Comparison of ENCODE assay signal across 9 cellular contexts in genomic region chr14:91830777-91831176, GRCh38. TPM values are rescaled to one million over a fixed set of nuclear protein-coding genes. Genes with fewer than 3 reads are reported as not detected.
A peak's percentile ranks its signal among the peaks of the same experiment; 100 is the strongest.
DNase-seq lines count a peak whose midpoint lies in the region; ATAC-seq, FAIRE-seq and TF ChIP-seq lines count a peak whose summit lies in the region.
"Had no signal": no experiment of that assay in that cellular context is flagged by ENCODE, and none has a peak within 500 bp of the region (broad histone marks: within the 10 kb centered on the region; RNA-seq: fewer than 3 reads in every experiment).

No MANE protein-coding gene starts in this region.

- H3K9me3 ChIP-seq in keratinocyte (ENCODE audit: control insufficient read depth, low read depth, low read length): no peaks in the 10 kb centered on the region
- H3K9me3 ChIP-seq in suprapubic skin: no peaks in the 10 kb centered on the region

- no peak for TF ChIP-seq EP300 in suprapubic skin (IDR thresholded peaks at IDR 0.05)

- peak; percentile 46 for DNase-seq in NCI-H1092 treated with DMSO at 0.1 percent for 48 hours (lab: John Stamatoyannopoulos, UW)
- DNase-seq in keratinocyte (ENCODE audit: low read depth, low spot score): no peak
- DNase-seq in D721Med (ENCODE audit: insufficient read length, low spot score): no peak
- no peak for DNase-seq in suprapubic skin (ENCODE audit: low spot score in 2 of 2)
- DNase-seq in HUDEP-2 (lab: John Stamatoyannopoulos, UW; ENCODE audit: unreplicated experiment in 76 of 76): no peak
- DNase-seq in immature natural killer cell: no peak
- DNase-seq: hippocampal formation had no signal

- ATAC-seq in GM18498 (IDR thresholded peaks at IDR 0.05; ENCODE audit: unreplicated experiment) (peak; percentile 89), GM21786 (IDR thresholded peaks at IDR 0.05; ENCODE audit: unreplicated experiment) (peak; percentile 92)

- WGBS in suprapubic skin: 46% methylated on average over 3 of the region's 3 CpGs

- peaks cover 0 to 4% (median 0%) of the 10 kb centered on the region in 3 donors for H3K27me3 Mint-ChIP-seq in immature natural killer cell (ENCODE audit: low read depth in 3 of 3)

- H3K4me2 ChIP-seq in keratinocyte (ENCODE audit: control insufficient read depth, extremely low read depth, insufficient read depth, low read depth, low read length): no peak overlapping the region

- H3K27me3 ChIP-seq in keratinocyte (ENCODE audit: control insufficient read depth, extremely low read depth, insufficient read depth, low read length): no peaks in the 10 kb centered on the region
- no peaks in the 10 kb centered on the region for H3K27me3 ChIP-seq in suprapubic skin

- no peak overlapping the region for H2AFZ ChIP-seq in keratinocyte (ENCODE audit: control insufficient read depth, low read length)

- H3K4me3 ChIP-seq in keratinocyte (ENCODE audit: control insufficient read depth in 2 of 3, extremely low read depth in 1 of 3, insufficient read depth in 2 of 3, low read depth in 1 of 3, low read length in 3 of 3) (no peak overlapping the region), suprapubic skin (no peak overlapping the region)

- H3K9me3 Mint-ChIP-seq in immature natural killer cell: no peaks in the 10 kb centered on the region

- H3K27ac ChIP-seq in keratinocyte (ENCODE audit: control insufficient read depth, insufficient read depth, low read length) (no peak overlapping the region), suprapubic skin (no peak overlapping the region)

- peak; percentile 67 for FAIRE-seq in keratinocyte (lab: Jason Lieb, UNC)
- no peak for FAIRE-seq in D721Med (lab: Jason Lieb, UNC)

- H3K4me3 Mint-ChIP-seq in immature natural killer cell: no peak overlapping the region

- H3K4me1 ChIP-seq in keratinocyte (ENCODE audit: control insufficient read depth, extremely low read depth, insufficient read depth, low read length) (peaks cover 10% of the 10 kb centered on the region), suprapubic skin (peaks cover 8% of the 10 kb centered on the region)

- peaks cover 48 to 61% of the 10 kb centered on the region in 2 donors for H3K4me1 Mint-ChIP-seq in immature natural killer cell

- H3K36me3 Mint-ChIP-seq in immature natural killer cell: peaks cover 0 to 6% (median 0%) of the 10 kb centered on the region in 3 donors

- H4K20me1 ChIP-seq in keratinocyte (ENCODE audit: control insufficient read depth, extremely low read depth, insufficient read depth, low read length): no peaks in the 10 kb centered on the region

- H3K9ac ChIP-seq in keratinocyte (ENCODE audit: control insufficient read depth, extremely low read depth, insufficient read depth, low read length): no peak overlapping the region

- H3K79me2 ChIP-seq in keratinocyte (ENCODE audit: control insufficient read depth, insufficient read depth, low read length): peaks cover 21% of the 10 kb centered on the region

- no peaks in the 10 kb centered on the region for H3K9me1 ChIP-seq in keratinocyte (ENCODE audit: control insufficient read depth, extremely low read depth, insufficient read depth, low read length)

- no peak for TF ChIP-seq POLR2A in suprapubic skin (IDR thresholded peaks at IDR 0.05)

- no peak for TF ChIP-seq CTCF in keratinocyte (optimal IDR thresholded peaks at IDR 0.05 in 1 of 3, IDR thresholded peaks at IDR 0.05 in 1 of 3, conservative IDR thresholded peaks at IDR 0.05 in 1 of 3; ENCODE audit: extremely low read depth in 1 of 3, insufficient read depth in 2 of 3, low read length in 3 of 3)
- TF ChIP-seq CTCF in D721Med (IDR thresholded peaks at IDR 0.05; ENCODE audit: insufficient read depth, missing control alignments): no peak
- no peak for TF ChIP-seq CTCF in suprapubic skin (IDR thresholded peaks at IDR 0.05)

- dilution Hi-C loops in keratinocyte (cut with MboI; ENCODE audit: extremely low pct_ligation_motif_present, low sequenced_read_pairs): no loop called here

- H3K27ac Mint-ChIP-seq in immature natural killer cell: no peak overlapping the region

- no peaks in the 10 kb centered on the region for H3K36me3 ChIP-seq in keratinocyte (ENCODE audit: control insufficient read depth in 2 of 2, extremely low read depth in 1 of 2, insufficient read depth in 2 of 2, low read length in 2 of 2)
- H3K36me3 ChIP-seq in suprapubic skin: no peaks in the 10 kb centered on the region

RNA-seq across cellular contexts. Expression of gene TC2N, which starts 36.6 kb away (rescaled TPM):
- polyA plus RNA-seq in keratinocyte (12.5 to 22.6 TPM (median 15.6 TPM) in 3 replicates), immature natural killer cell (100 to 1,000 TPM in 2 of 3 donors, 10 to 100 TPM in 1; 97.4 to 158 (median 112) TPM)
- polyA plus RNA-seq in keratinocyte (2011; ENCODE audit: low read depth): 6.7 TPM
- polyA plus RNA-seq in keratinocyte (2011; cell fraction: cytosol; rRNA removed): 9.8 and 18.4 TPM in 2 replicates
- 14.5 and 17.9 TPM in 2 replicates for polyA plus RNA-seq in keratinocyte (2011; cell fraction: nucleus; rRNA removed)
- polyA plus RNA-seq in keratinocyte (2012; ENCODE audit: low replicate concordance): 6.5 and 13.3 TPM in 2 replicates
- 8.6 to 23.9 TPM (median 13.8 TPM) in 3 replicates for polyA minus RNA-seq in keratinocyte
- polyA minus RNA-seq in keratinocyte (2011; cell fraction: cytosol; rRNA and poly(A)+ RNA removed): 11.1 TPM
- 13.1 and 27.1 TPM in 2 replicates for polyA minus RNA-seq in keratinocyte (2011; cell fraction: nucleus; rRNA and poly(A)+ RNA removed)
- total RNA-seq in suprapubic skin: 10 to 100 TPM; 28.0 to 61.7 (median 33.4) TPM
